Comparison of ENCODE assay signal across 8 cellular contexts in genomic region chr2:72144746-72145657, GRCh38. TPM values are rescaled to one million over a fixed set of nuclear protein-coding genes. Genes with fewer than 3 reads are reported as not detected.
DNase-seq lines count a peak whose midpoint lies in the region; ATAC-seq and TF ChIP-seq lines count a peak whose summit lies in the region.

No MANE protein-coding gene starts in this region.

- peaks cover 29 to 53% (median 45%) of the 10 kb centered on the region in 3 donors for H3K4me1 Mint-ChIP-seq in CD8-positive, alpha-beta memory T cell
- peaks cover 27% of the 10 kb centered on the region for H3K4me1 Mint-ChIP-seq in activated T-helper 17 cell treated with anti-CD3 and anti-CD28 coated beads, Interleukin-2, amount 50 U/mL, for 72 hours

- H3K9me3 ChIP-seq in CD8-positive, alpha-beta memory T cell (ENCODE audit: low read length), result no peaks in the 10 kb centered on the region
- H3K9me3 ChIP-seq in right atrium auricular region, result no peaks in the 10 kb centered on the region

- H3K36me3 Mint-ChIP-seq in CD8-positive, alpha-beta memory T cell, result no peaks in the 10 kb centered on the region
- peaks cover 18% of the 10 kb centered on the region for H3K36me3 Mint-ChIP-seq in activated T-helper 17 cell treated with anti-CD3 and anti-CD28 coated beads, Interleukin-2, amount 50 U/mL, for 72 hours (ENCODE audit: low read depth)

- TF ChIP-seq CTCF in right atrium auricular region (IDR thresholded peaks at IDR 0.05) (peak in 1 of 2 donors; percentile 15), retinal pigment epithelial cell (conservative IDR thresholded peaks at IDR 0.05; ENCODE audit: low read depth, low read length) (no peak)

- in situ Hi-C loops in KBM-7 (cut with MboI; ENCODE audit: low pct_unique_long_range_greater_than_20kb, low sequenced_read_pairs), result loop anchor here (25.0 kb wide), 1 partner anchor 608 kb away; no protein-coding TSS in a partner anchor

- no peak overlapping the region for H3K4me3 ChIP-seq in CD8-positive, alpha-beta memory T cell (ENCODE audit: low read length)
- H3K4me3 ChIP-seq in right atrium auricular region (peak overlapping the region; percentile 40 to 65), retinal pigment epithelial cell (ENCODE audit: low read length) (peak overlapping the region; percentile 36)

- peaks cover 46 to 65% of the 10 kb centered on the region in 2 donors for H3K27me3 Mint-ChIP-seq in CD8-positive, alpha-beta memory T cell
- peaks cover 49% of the 10 kb centered on the region for H3K27me3 Mint-ChIP-seq in activated T-helper 17 cell treated with anti-CD3 and anti-CD28 coated beads, Interleukin-2, amount 50 U/mL, for 72 hours

- peaks cover 33% of the 10 kb centered on the region for H3K27me3 ChIP-seq in CD8-positive, alpha-beta memory T cell (ENCODE audit: insufficient read depth, low read length, poor library complexity, severe bottlenecking)
- peaks cover 14 to 42% of the 10 kb centered on the region in 2 donors for H3K27me3 ChIP-seq in right atrium auricular region

- no peak for ATAC-seq in activated T-helper 17 cell treated with anti-CD3 and anti-CD28 coated beads, Interleukin-2, amount 50 U/mL, for 72 hours (replicated peaks)

- H3K4me3 Mint-ChIP-seq in CD8-positive, alpha-beta memory T cell, result peak overlapping the region; percentile 65 to 84 (median 73)
- H3K4me3 Mint-ChIP-seq in activated T-helper 17 cell treated with anti-CD3 and anti-CD28 coated beads, Interleukin-2, amount 50 U/mL, for 72 hours, result peak overlapping the region; percentile 68

- DNase-seq in CD8-positive, alpha-beta memory T cell, result peak in 1 of 5 donors; percentile 42
- DNase-seq in KBM-7, result peak; percentile 21
- peak; percentile 68 for DNase-seq in right atrium auricular region (ENCODE audit: low spot score)
- DNase-seq in retinal pigment epithelial cell (ENCODE audit: low read depth), result no peak
- no peak for DNase-seq in kidney tubule cell (ENCODE audit: low spot score)
- DNase-seq in NCI-H345 (lab: John Stamatoyannopoulos, UW), result no peak
- DNase-seq in AML-193 (lab: John Stamatoyannopoulos, UW), result no peak

- peaks cover 12% of the 10 kb centered on the region for H3K4me1 ChIP-seq in CD8-positive, alpha-beta memory T cell (ENCODE audit: insufficient read depth, low read length)
- H3K4me1 ChIP-seq in right atrium auricular region, result peaks cover 0 to 75% of the 10 kb centered on the region in 2 donors

- CTCF ChIA-PET in CD8-positive, alpha-beta memory T cell (lab: Charles Lee), result no interaction called here

- H3K36me3 ChIP-seq in CD8-positive, alpha-beta memory T cell (ENCODE audit: insufficient read depth, low read length), result no peaks in the 10 kb centered on the region
- no peaks in the 10 kb centered on the region for H3K36me3 ChIP-seq in right atrium auricular region

- H3K27ac Mint-ChIP-seq in CD8-positive, alpha-beta memory T cell, result peak overlapping the region in 1 of 8 donors; percentile 74
- H3K27ac Mint-ChIP-seq in activated T-helper 17 cell treated with anti-CD3 and anti-CD28 coated beads, Interleukin-2, amount 50 U/mL, for 72 hours, result no peak overlapping the region

- POLR2A ChIA-PET in CD8-positive, alpha-beta memory T cell (lab: Charles Lee), result no interaction called here

- peaks cover 0 to 6% (median 3%) of the 10 kb centered on the region in 5 donors for H3K9me3 Mint-ChIP-seq in CD8-positive, alpha-beta memory T cell
- H3K9me3 Mint-ChIP-seq in activated T-helper 17 cell treated with anti-CD3 and anti-CD28 coated beads, Interleukin-2, amount 50 U/mL, for 72 hours, result no peaks in the 10 kb centered on the region

- H3K27ac ChIP-seq in CD8-positive, alpha-beta memory T cell (ENCODE audit: low read depth, low read length), result no peak overlapping the region
- H3K27ac ChIP-seq in right atrium auricular region, result peak overlapping the region; percentile 51 to 73

RNA-seq across cellular contexts. Expression of gene CYP26B1, which starts 2.7 kb away (rescaled TPM):
- not detected for total RNA-seq in CD8-positive, alpha-beta memory T cell
- polyA plus RNA-seq in CD8-positive, alpha-beta memory T cell, result not detected
- total RNA-seq in activated T-helper 17 cell treated with anti-CD3 and anti-CD28 coated beads, Interleukin-2, amount 50 U/mL, for 72 hours, result under 1 TPM in 1 of 2 donors, not detected in 1; 0.05 TPM
- 10 to 100 TPM in 1 of 2 donors, 1 to 10 TPM in 1; 2.5 to 12.8 TPM for total RNA-seq in right atrium auricular region

Comparison
In these comparisons a context has a peak if more than half of its experiments do, and no peak if none do; other contexts are left out.
1. DNase-seq: peak in KBM-7 (single experiment) and right atrium auricular region (single experiment); none in retinal pigment epithelial cell (single experiment), kidney tubule cell (single experiment), NCI-H345 (single experiment) and AML-193 (0 of 2).